37 cellular contexts compared by ENCODE assay signal in genomic region chr6:98020222-98020621, GRCh38.
"Had no signal": no experiment of that assay in that cellular context is flagged by ENCODE, and none has a peak within 500 bp of the region (broad histone marks: within the 10 kb centered on the region; RNA-seq: fewer than 3 reads in every experiment).

No MANE protein-coding gene starts in this region.

- H3K4me1 ChIP-seq: ascending aorta had no signal

- H3K36me3 Mint-ChIP-seq: activated CD8-positive, alpha-beta memory T cell treated with anti-CD3 and anti-CD28 coated beads, Interleukin-2, amount 10 ng/mL, durations not matched to agents 7 days and 5 days; activated naive CD4-positive, alpha-beta T cell treated with anti-CD3 and anti-CD28 coated beads, Interleukin-2, amount 10 ng/mL, durations not matched to agents 7 days and 5 days; activated naive CD4-positive, alpha-beta T cell treated with anti-CD3 and anti-CD28 coated beads, Interleukin-2, amount 50 U/mL, for 24 hours; activated naive CD8-positive, alpha-beta T cell; activated naive CD8-positive, alpha-beta T cell treated with anti-CD3 and anti-CD28 coated beads, Interleukin-2, amount 10 ng/mL, durations not matched to agents 7 days and 5 days; brain had no signal

- ATAC-seq: activated CD4-positive, alpha-beta T cell treated with anti-CD3 and anti-CD28 coated beads for 36 hours; activated CD4-positive, CD25-positive, alpha-beta regulatory T cell treated with anti-CD3 and anti-CD28 coated beads, Interleukin-2, amount 50 U/mL, for 24 hours; activated CD8-positive, alpha-beta memory T cell treated with anti-CD3 and anti-CD28 coated beads, Interleukin-2, amount 10 ng/mL, durations not matched to agents 7 days and 5 days; activated CD8-positive, alpha-beta T cell treated with anti-CD3 and anti-CD28 coated beads, Interleukin-2, amount 10 ng/mL, durations not matched to agents 7 days and 5 days; activated naive CD8-positive, alpha-beta T cell treated with anti-CD3 and anti-CD28 coated beads, Interleukin-2, amount 50 U/mL, for 24 hours had no signal

- H3K27ac Mint-ChIP-seq: activated CD4-positive, alpha-beta memory T cell treated with anti-CD3 and anti-CD28 coated beads, Interleukin-2, amount 10 ng/mL, durations not matched to agents 7 days and 5 days; activated CD4-positive, alpha-beta T cell treated with anti-CD3 and anti-CD28 coated beads for 36 hours; activated CD4-positive, alpha-beta T cell treated with anti-CD3 and anti-CD28 coated beads, Interleukin-2, amount 10 ng/mL, durations not matched to agents 7 days and 5 days; activated CD8-positive, alpha-beta memory T cell treated with anti-CD3 and anti-CD28 coated beads, Interleukin-2, amount 10 ng/mL, durations not matched to agents 7 days and 5 days; activated CD8-positive, alpha-beta T cell treated with anti-CD3 and anti-CD28 coated beads, Interleukin-2, amount 10 ng/mL, durations not matched to agents 7 days and 5 days; activated naive CD4-positive, alpha-beta T cell treated with anti-CD3 and anti-CD28 coated beads, Interleukin-2, amount 10 ng/mL, durations not matched to agents 7 days and 5 days; activated naive CD4-positive, alpha-beta T cell treated with anti-CD3 and anti-CD28 coated beads, Interleukin-2, amount 50 U/mL, for 24 hours; activated naive CD8-positive, alpha-beta T cell; activated naive CD8-positive, alpha-beta T cell treated with anti-CD3 and anti-CD28 coated beads, Interleukin-2, amount 10 ng/mL, durations not matched to agents 7 days and 5 days; activated naive CD8-positive, alpha-beta T cell treated with anti-CD3 and anti-CD28 coated beads, Interleukin-2, amount 50 U/mL, for 24 hours; activated T-cell treated with anti-CD3 and anti-CD28 coated beads, Interleukin-2, amount 50 U/mL, for 24 hours; activated T-helper 2 cell treated with anti-CD3 and anti-CD28 coated beads, Interferon-gamma antibody, Interleukin-2, Interleukin-4, amounts not matched to agents 10 μg/mL and 5 μg/mL and 100 μg/mL, durations not matched to agents 14 hours and 24 hours and 36 hours; T-helper 1 cell treated with Interleukin-12 subunit alpha and Interleukin-12 subunit beta and Interleukin-4 antibody, amounts not matched to agents 30 μg/mL and 1 μg/mL, for 36 hours; T-helper 2 cell treated with Interferon-gamma antibody and Interleukin-4, amounts not matched to agents 5 μg/mL and 100 μg/mL, for 36 hours had no signal

- H3K4me3 Mint-ChIP-seq: activated CD4-positive, alpha-beta memory T cell treated with anti-CD3 and anti-CD28 coated beads, Interleukin-2, amount 10 ng/mL, durations not matched to agents 7 days and 5 days; activated CD4-positive, alpha-beta T cell treated with anti-CD3 and anti-CD28 coated beads for 36 hours; activated CD4-positive, alpha-beta T cell treated with anti-CD3 and anti-CD28 coated beads, Interleukin-2, amount 10 ng/mL, durations not matched to agents 7 days and 5 days; activated CD8-positive, alpha-beta memory T cell treated with anti-CD3 and anti-CD28 coated beads, Interleukin-2, amount 10 ng/mL, durations not matched to agents 7 days and 5 days; activated CD8-positive, alpha-beta T cell treated with anti-CD3 and anti-CD28 coated beads, Interleukin-2, amount 10 ng/mL, durations not matched to agents 7 days and 5 days; activated naive CD4-positive, alpha-beta T cell treated with anti-CD3 and anti-CD28 coated beads, Interleukin-2, amount 10 ng/mL, durations not matched to agents 7 days and 5 days; activated naive CD4-positive, alpha-beta T cell treated with anti-CD3 and anti-CD28 coated beads, Interleukin-2, amount 50 U/mL, for 24 hours; activated naive CD8-positive, alpha-beta T cell; activated naive CD8-positive, alpha-beta T cell treated with anti-CD3 and anti-CD28 coated beads, Interleukin-2, amount 10 ng/mL, durations not matched to agents 7 days and 5 days; activated naive CD8-positive, alpha-beta T cell treated with anti-CD3 and anti-CD28 coated beads, Interleukin-2, amount 50 U/mL, for 24 hours; activated T-cell treated with anti-CD3 and anti-CD28 coated beads, Interleukin-2, amount 50 U/mL, for 24 hours; brain; central memory CD8-positive, alpha-beta T cell; T-helper 1 cell treated with Interleukin-12 subunit alpha and Interleukin-12 subunit beta and Interleukin-4 antibody, amounts not matched to agents 30 μg/mL and 1 μg/mL, for 36 hours; T-helper 2 cell treated with Interferon-gamma antibody and Interleukin-4, amounts not matched to agents 5 μg/mL and 100 μg/mL, for 36 hours had no signal

- H3K4me1 Mint-ChIP-seq: activated CD4-positive, alpha-beta memory T cell treated with anti-CD3 and anti-CD28 coated beads, Interleukin-2, amount 10 ng/mL, durations not matched to agents 7 days and 5 days; activated CD4-positive, alpha-beta T cell treated with anti-CD3 and anti-CD28 coated beads for 36 hours; activated CD4-positive, alpha-beta T cell treated with anti-CD3 and anti-CD28 coated beads, Interleukin-2, amount 10 ng/mL, durations not matched to agents 7 days and 5 days; activated CD8-positive, alpha-beta memory T cell treated with anti-CD3 and anti-CD28 coated beads, Interleukin-2, amount 10 ng/mL, durations not matched to agents 7 days and 5 days; activated naive CD4-positive, alpha-beta T cell treated with anti-CD3 and anti-CD28 coated beads, Interleukin-2, amount 10 ng/mL, durations not matched to agents 7 days and 5 days; activated naive CD4-positive, alpha-beta T cell treated with anti-CD3 and anti-CD28 coated beads, Interleukin-2, amount 50 U/mL, for 24 hours; activated naive CD8-positive, alpha-beta T cell treated with anti-CD3 and anti-CD28 coated beads, Interleukin-2, amount 10 ng/mL, durations not matched to agents 7 days and 5 days; activated naive CD8-positive, alpha-beta T cell treated with anti-CD3 and anti-CD28 coated beads, Interleukin-2, amount 50 U/mL, for 24 hours; central memory CD8-positive, alpha-beta T cell had no signal

- H3K36me3 ChIP-seq: ascending aorta, cardiac muscle cell had no signal

- DNase-seq: activated CD4-positive, alpha-beta memory T cell treated with anti-CD3 and anti-CD28 coated beads, Interleukin-2, amount 10 ng/mL, durations not matched to agents 7 days and 5 days; activated CD4-positive, alpha-beta T cell treated with anti-CD3 and anti-CD28 coated beads for 1 hour; activated CD4-positive, alpha-beta T cell treated with anti-CD3 and anti-CD28 coated beads for 36 hours; activated CD4-positive, alpha-beta T cell treated with anti-CD3 and anti-CD28 coated beads for 48 hours; activated CD4-positive, alpha-beta T cell treated with anti-CD3 and anti-CD28 coated beads, Interleukin-2, amount 10 ng/mL, durations not matched to agents 7 days and 5 days; activated CD4-positive, alpha-beta T cell treated with anti-CD3 and anti-CD28 coated beads, Interleukin-2, amount 50 U/mL, for 48 hours; activated CD4-positive, CD25-positive, alpha-beta regulatory T cell; activated CD8-positive, alpha-beta memory T cell treated with anti-CD3 and anti-CD28 coated beads for 24 hours; activated CD8-positive, alpha-beta memory T cell treated with anti-CD3 and anti-CD28 coated beads, Interleukin-2, amount 10 ng/mL, durations not matched to agents 7 days and 5 days; activated CD8-positive, alpha-beta memory T cell treated with anti-CD3 and anti-CD28 coated beads, Interleukin-2, amount 50 U/mL, for 48 hours; activated CD8-positive, alpha-beta T cell treated with anti-CD3 and anti-CD28 coated beads, Interleukin-2, amount 10 ng/mL, durations not matched to agents 7 days and 5 days; activated effector memory CD4-positive, alpha-beta T cell treated with Interleukin-2 at 50 U/mL for 16 hours; activated gamma-delta T cell; activated naive CD4-positive, alpha-beta T cell treated with anti-CD3 and anti-CD28 coated beads, Interleukin-2, amount 10 ng/mL, durations not matched to agents 7 days and 5 days; activated naive CD4-positive, alpha-beta T cell treated with Interleukin-2 at 50 U/mL for 16 hours; activated naive CD8-positive, alpha-beta T cell treated with anti-CD3 and anti-CD28 coated beads, Interleukin-2, amount 10 ng/mL, durations not matched to agents 7 days and 5 days; activated naive CD8-positive, alpha-beta T cell treated with anti-CD3 and anti-CD28 coated beads, Interleukin-2, amount 50 U/mL, for 24 hours; activated T-cell treated with anti-CD3 and anti-CD28 coated beads, Interleukin-2, amount 50 U/mL, for 24 hours; activated T-cell treated with anti-CD3 and anti-CD28 coated beads, Interleukin-2, amount 50 U/mL, for 48 hours; amygdala; anterior cingulate cortex; caudate nucleus; cerebellar nuclear complex; T-helper 1 cell; T-helper 2 cell; T-helper 9 cell had no signal

- H3K4me3 ChIP-seq: ascending aorta, cardiac muscle cell had no signal

- H3K27me3 Mint-ChIP-seq: activated CD4-positive, alpha-beta memory T cell treated with anti-CD3 and anti-CD28 coated beads, Interleukin-2, amount 10 ng/mL, durations not matched to agents 7 days and 5 days; activated CD4-positive, alpha-beta T cell treated with anti-CD3 and anti-CD28 coated beads for 36 hours; activated CD4-positive, alpha-beta T cell treated with anti-CD3 and anti-CD28 coated beads, Interleukin-2, amount 10 ng/mL, durations not matched to agents 7 days and 5 days; activated CD8-positive, alpha-beta memory T cell treated with anti-CD3 and anti-CD28 coated beads, Interleukin-2, amount 10 ng/mL, durations not matched to agents 7 days and 5 days; activated naive CD4-positive, alpha-beta T cell treated with anti-CD3 and anti-CD28 coated beads, Interleukin-2, amount 10 ng/mL, durations not matched to agents 7 days and 5 days; activated naive CD4-positive, alpha-beta T cell treated with anti-CD3 and anti-CD28 coated beads, Interleukin-2, amount 50 U/mL, for 24 hours; activated naive CD8-positive, alpha-beta T cell; activated naive CD8-positive, alpha-beta T cell treated with anti-CD3 and anti-CD28 coated beads, Interleukin-2, amount 10 ng/mL, durations not matched to agents 7 days and 5 days; activated naive CD8-positive, alpha-beta T cell treated with anti-CD3 and anti-CD28 coated beads, Interleukin-2, amount 50 U/mL, for 24 hours; activated T-cell treated with anti-CD3 and anti-CD28 coated beads, Interleukin-2, amount 50 U/mL, for 24 hours; brain; central memory CD8-positive, alpha-beta T cell had no signal

- H3K27me3 ChIP-seq: ascending aorta, cardiac muscle cell had no signal

- H3K9me3 Mint-ChIP-seq: activated CD4-positive, alpha-beta memory T cell treated with anti-CD3 and anti-CD28 coated beads, Interleukin-2, amount 10 ng/mL, durations not matched to agents 7 days and 5 days; activated CD4-positive, alpha-beta T cell treated with anti-CD3 and anti-CD28 coated beads, Interleukin-2, amount 10 ng/mL, durations not matched to agents 7 days and 5 days; activated naive CD4-positive, alpha-beta T cell treated with anti-CD3 and anti-CD28 coated beads, Interleukin-2, amount 10 ng/mL, durations not matched to agents 7 days and 5 days; activated naive CD8-positive, alpha-beta T cell treated with anti-CD3 and anti-CD28 coated beads, Interleukin-2, amount 10 ng/mL, durations not matched to agents 7 days and 5 days; activated T-cell treated with anti-CD3 and anti-CD28 coated beads, Interleukin-2, amount 50 U/mL, for 24 hours; activated T-helper 2 cell treated with anti-CD3 and anti-CD28 coated beads, Interferon-gamma antibody, Interleukin-2, Interleukin-4, amounts not matched to agents 10 μg/mL and 5 μg/mL and 100 μg/mL, durations not matched to agents 14 hours and 24 hours and 36 hours; T-helper 1 cell treated with Interleukin-12 subunit alpha and Interleukin-12 subunit beta and Interleukin-4 antibody, amounts not matched to agents 30 μg/mL and 1 μg/mL, for 36 hours; T-helper 2 cell treated with Interferon-gamma antibody and Interleukin-4, amounts not matched to agents 5 μg/mL and 100 μg/mL, for 36 hours had no signal

- H3K27ac ChIP-seq: ascending aorta, cardiac muscle cell, VCaP had no signal

- H3K9me3 ChIP-seq: ascending aorta had no signal
